16 cellular contexts compared by ENCODE assay signal in genomic region chr21:31475223-31475622, GRCh38.
A peak's percentile ranks its signal among the peaks of the same experiment; 100 is the strongest.
DNase-seq lines count a peak whose midpoint lies in the region; TF ChIP-seq lines count a peak whose summit lies in the region.
"Had no signal": no experiment of that assay in that cellular context is flagged by ENCODE, and none has a peak within 500 bp of the region (broad histone marks: within the 10 kb centered on the region; RNA-seq: fewer than 3 reads in every experiment).

No MANE protein-coding gene starts in this region.

- H3K23me2 ChIP-seq in H9 (ENCODE audit: insufficient read length, low read depth, low read length, poor library complexity, severe bottlenecking) = no peaks in the 10 kb centered on the region

- H3K79me1 ChIP-seq in H9 (ENCODE audit: insufficient read depth, low read depth, low read length, poor library complexity, severe bottlenecking) (no peaks in the 10 kb centered on the region), neuronal stem cell (ENCODE audit: low read depth, low read length) (peaks cover 4% of the 10 kb centered on the region)

- no peaks in the 10 kb centered on the region; the same call in 1 of the 2 replicates for H3K27me3 Mint-ChIP-seq in H9 (ENCODE audit: low read depth)
- H3K27me3 Mint-ChIP-seq: CD4-positive, alpha-beta T cell had no signal

- H3K4me3 ChIP-seq in A673 (ENCODE audit: low read depth, low read length, poor library complexity, severe bottlenecking) (no peak overlapping the region), dorsolateral prefrontal cortex (no peak overlapping the region), neuronal stem cell (ENCODE audit: low read length in 2 of 2) (no peak overlapping the region)

- H2BK5ac ChIP-seq in H9 (ENCODE audit: insufficient read length, low read length) (no peak overlapping the region), neuronal stem cell (ENCODE audit: low read length) (no peak overlapping the region)

- H2BK15ac ChIP-seq in H9 (ENCODE audit: low read depth, low read length) (no peak overlapping the region), neuronal stem cell (ENCODE audit: low read length) (no peak overlapping the region)

- BruUV-seq in A673 (replicated peaks; lab: Mats Ljungman, UMichigan) = no TSS peak

- no peak overlapping the region for H3K4me3 Mint-ChIP-seq in H9
- H3K4me3 Mint-ChIP-seq: CD4-positive, alpha-beta T cell had no signal

- no peak overlapping the region for H4K8ac ChIP-seq in H9 (replicated peaks; ENCODE audit: insufficient read length, low read depth, low read length)
- no peak overlapping the region for H4K8ac ChIP-seq in neuronal stem cell (ENCODE audit: low read depth, low read length)

- no CpG with 5 or more reads among the region's 5 CpGs for WGBS in H9 (ENCODE audit: extremely low coverage, insufficient read length, low lambda C conversion rate)
- no CpG with 5 or more reads among the region's 5 CpGs for WGBS in neuronal stem cell (ENCODE audit: extremely low coverage in 2 of 2, insufficient read length in 2 of 2, insufficient replicate concordance in 1 of 2), 2 donors

- intact Hi-C loops in A673 (cut with micrococcal nuclease; ENCODE audit: unreplicated experiment) = no loop called here
- intact Hi-C loops in dorsolateral prefrontal cortex (cut with DNase I) = loop anchor here (5.0 to 10.0 kb wide), 3 partner anchors 82 to 260 kb away; partner anchors contain the start of gene TIAM1 (in 1 of the 2)

- POLR2A ChIA-PET in A673 (lab: Charles Lee; ENCODE audit: low non-redundant PET) = no interaction called here

- H3K36me3 ChIP-seq in A673 (ENCODE audit: insufficient read depth, low read length, poor library complexity, severe bottlenecking) (no peaks in the 10 kb centered on the region), neuronal stem cell (replicated peaks in 1 of 2; ENCODE audit: control insufficient read depth in 2 of 2, insufficient read depth in 2 of 2, low read length in 2 of 2) (peaks cover 3 to 5% of the 10 kb centered on the region in 2 donors)

- H3K27ac Mint-ChIP-seq in H9 = no peak overlapping the region
- H3K27ac Mint-ChIP-seq: CD4-positive, alpha-beta T cell had no signal

- H3K4me1 ChIP-seq in A673 (ENCODE audit: insufficient read depth, low read length, poor library complexity, severe bottlenecking) (peaks cover 5% of the 10 kb centered on the region), H9 (ENCODE audit: insufficient read depth, low read length) (no peaks in the 10 kb centered on the region), neuronal stem cell (ENCODE audit: control insufficient read depth in 2 of 2, insufficient read depth in 1 of 2, low read depth in 1 of 2, low read length in 2 of 2) (peaks cover 3 to 13% of the 10 kb centered on the region in 2 donors)

- H2AK5ac ChIP-seq in H9 (ENCODE audit: insufficient read length, low read length) (no peak overlapping the region), neuronal stem cell (ENCODE audit: low read depth, low read length) (no peak overlapping the region)

- H3K9me3 Mint-ChIP-seq in H9 = peaks cover under 1 to 4% of the 10 kb centered on the region in 2 experiments
- H3K9me3 Mint-ChIP-seq: CD4-positive, alpha-beta T cell had no signal

- no peaks in the 10 kb centered on the region for H3K27me3 ChIP-seq in A673 (replicated peaks; ENCODE audit: insufficient read depth, low read depth, low read length, poor library complexity)
- no peaks in the 10 kb centered on the region for H3K27me3 ChIP-seq in H9 (ENCODE audit: insufficient read depth, low read length)
- no peaks in the 10 kb centered on the region for H3K27me3 ChIP-seq in dorsolateral prefrontal cortex
- no peaks in the 10 kb centered on the region for H3K27me3 ChIP-seq in neuronal stem cell (ENCODE audit: control insufficient read depth in 3 of 3, insufficient read depth in 3 of 3, low read depth in 1 of 3, low read length in 3 of 3)

- H4K91ac ChIP-seq in H9 (ENCODE audit: insufficient read length, low read depth, low read length) (no peak overlapping the region), neuronal stem cell (ENCODE audit: low read depth, low read length, poor library complexity) (no peak overlapping the region)

- H2BK20ac ChIP-seq in H9 (ENCODE audit: low read depth, low read length, poor library complexity, severe bottlenecking) = no peak overlapping the region

- no peak overlapping the region for H4K5ac ChIP-seq in H9 (ENCODE audit: insufficient read length, low read depth, low read length)

- no peak overlapping the region for H3K4ac ChIP-seq in H9 (ENCODE audit: low read depth, low read length)
- H3K4ac ChIP-seq in neuronal stem cell (ENCODE audit: low read length) = no peak overlapping the region

- no peak overlapping the region for H3K56ac ChIP-seq in H9 (ENCODE audit: insufficient read length, low read depth, low read length)

- no peaks in the 10 kb centered on the region for H3K79me2 ChIP-seq in H9 (ENCODE audit: insufficient read depth, low read length)

- H2AFZ ChIP-seq in H9 (ENCODE audit: low read length) (no peak overlapping the region), neuronal stem cell (ENCODE audit: low read length) (no peak overlapping the region)

- H2BK12ac ChIP-seq in H9 (ENCODE audit: insufficient read length, low read depth, low read length) = no peak overlapping the region
- H2BK12ac ChIP-seq in neuronal stem cell (ENCODE audit: low read length) = no peak overlapping the region

- H3K36me3 Mint-ChIP-seq in H9 (ENCODE audit: insufficient read depth in 1 of 3, low read depth in 3 of 3) = peaks cover 7 to 9% (median 7%) of the 10 kb centered on the region in 3 experiments; a peak in 6 of 7 replicates

- H3K4me2 ChIP-seq in H9 (ENCODE audit: insufficient read depth, insufficient read length, low read length) = no peak overlapping the region
- H3K4me2 ChIP-seq in neuronal stem cell (ENCODE audit: insufficient read depth, low read length, poor library complexity, severe bottlenecking) = no peak overlapping the region

- H3K27ac ChIP-seq in A673 (ENCODE audit: low read depth, low read length, poor library complexity, severe bottlenecking) = peak overlapping the region; percentile 49
- H3K27ac ChIP-seq in H9 (ENCODE audit: insufficient read length, low read depth, low read length) = no peak overlapping the region
- H3K27ac ChIP-seq in dorsolateral prefrontal cortex = peak overlapping the region in 44 of 59 donors; percentile 1 to 100 (median 58)
- H3K27ac ChIP-seq in neuronal stem cell (replicated peaks; ENCODE audit: low read length) = no peak overlapping the region
- H3K27ac ChIP-seq: C4-2B, HL-60 had no signal

- H3K9ac ChIP-seq in H9 (ENCODE audit: extremely low read depth, insufficient read length, low read length) (no peak overlapping the region), neuronal stem cell (ENCODE audit: low read depth, low read length, poor library complexity) (no peak overlapping the region)

- CTCF ChIA-PET in A673 (lab: Charles Lee) = no interaction called here

- no peaks in the 10 kb centered on the region for H4K20me1 ChIP-seq in H9 (ENCODE audit: control insufficient read depth, insufficient read depth, insufficient read length)

- H3K14ac ChIP-seq in H9 (ENCODE audit: insufficient read depth, low read length) (no peak overlapping the region), neuronal stem cell (ENCODE audit: low read length) (peak overlapping the region; percentile 39)

- H3K18ac ChIP-seq in H9 (ENCODE audit: insufficient read length, low read depth, low read length) (peak overlapping the region; percentile 25), neuronal stem cell (ENCODE audit: low read length) (no peak overlapping the region)

- TF ChIP-seq CTCF in A673 (conservative IDR thresholded peaks at IDR 0.05; ENCODE audit: low read depth, low read length) = no peak
- TF ChIP-seq CTCF in H9 (conservative IDR thresholded peaks at IDR 0.05) = no peak
- TF ChIP-seq CTCF in dorsolateral prefrontal cortex (IDR thresholded peaks at IDR 0.05 in 54 of 56, conservative IDR thresholded peaks at IDR 0.05 in 2 of 56; ENCODE audit: low read depth in 1 of 56, partially characterized antibody in 56 of 56) = no peak

- no peaks in the 10 kb centered on the region for H3K9me3 ChIP-seq in A673 (ENCODE audit: low read depth, low read length, poor library complexity, severe bottlenecking)
- no peaks in the 10 kb centered on the region for H3K9me3 ChIP-seq in H9 (ENCODE audit: control insufficient read depth, low read depth, low read length)
- peaks cover 5 to 12% of the 10 kb centered on the region in 2 donors for H3K9me3 ChIP-seq in neuronal stem cell (replicated peaks in 1 of 2; ENCODE audit: control insufficient read depth in 2 of 2, insufficient read depth in 1 of 2, low read depth in 1 of 2, low read length in 2 of 2)

- H3K4me1 Mint-ChIP-seq in H9 = peaks cover 27 to 30% of the 10 kb centered on the region in 2 experiments

- H3T11ph ChIP-seq in H9 (ENCODE audit: low read length) = no peak overlapping the region

- no peak overlapping the region for H2BK120ac ChIP-seq in H9 (ENCODE audit: low read depth, low read length, poor library complexity, severe bottlenecking)
- H2BK120ac ChIP-seq in neuronal stem cell (ENCODE audit: low read depth, low read length) = no peak overlapping the region

- H3K23ac ChIP-seq in H9 (ENCODE audit: insufficient read length, low read depth, low read length) = no peak overlapping the region
- no peak overlapping the region for H3K23ac ChIP-seq in neuronal stem cell (ENCODE audit: low read depth, low read length, poor library complexity)

- no peak for DNase-seq in A673 (ENCODE audit: low spot score)
- no peak for DNase-seq in H9
- peak in 1 of 10 donors; percentile 21 for DNase-seq in dorsolateral prefrontal cortex
- DNase-seq in neuronal stem cell (ENCODE audit: low spot score) = no peak
- DNase-seq in effector CD4-positive, alpha-beta T cell = no peak
- DNase-seq in NCI-H446 (lab: John Stamatoyannopoulos, UW) = no peak
- DNase-seq in NCI-H128 (lab: John Stamatoyannopoulos, UW; ENCODE audit: unreplicated experiment) = no peak
- DNase-seq: AML-193; CD4-positive, alpha-beta T cell; DMS153; DMS79; GDM1; GOT3; H7 had no signal

Comparison
In these comparisons a context has a peak if more than half of its experiments do, and no peak if none do; other contexts are left out.
1. H3K27ac ChIP-seq: peak in A673 (single experiment) and dorsolateral prefrontal cortex (44 of 59); none in H9 (single experiment) and neuronal stem cell (single experiment).